In genomic region chr3:100656945-100657344, GRCh38 we compare ENCODE assay signal across 9 cellular contexts. TPM values are rescaled to one million over a fixed set of nuclear protein-coding genes. Genes with fewer than 3 reads are reported as not detected.
"Had no signal": no experiment of that assay in that cellular context is flagged by ENCODE, and none has a peak within 500 bp of the region (broad histone marks: within the 10 kb centered on the region; RNA-seq: fewer than 3 reads in every experiment).

No MANE protein-coding gene starts in this region.

- H2AFZ ChIP-seq: GM23338 had no signal

- H3K36me3 ChIP-seq: HAP-1 had no signal

- H3K27ac Mint-ChIP-seq: GM23338, HFFc6 had no signal

- DNase-seq: HFFc6, IMR-90, KBM-7 had no signal

- H3K4me3 Mint-ChIP-seq: GM23338, HFFc6 had no signal

- FAIRE-seq: HTR-8/SVneo had no signal

- H3K4me2 ChIP-seq: GM23338 had no signal

- ATAC-seq: GM23338, HCT116 had no signal

- H3K4me3 ChIP-seq: GM23338, HAP-1 had no signal

- H3K9me3 ChIP-seq: HAP-1 had no signal

- H3K9me3 Mint-ChIP-seq: GM23338, HFFc6 had no signal

- H3K4me1 ChIP-seq: HAP-1 had no signal

RNA-seq across cellular contexts. Expression of gene ADGRG7, which starts 47.5 kb away (rescaled TPM):
- total RNA-seq: GM23338, H4, H7, HFFc6, IMR-90 had no signal
- polyA plus RNA-seq: GM23338, IMR-90 had no signal
